Comparison of ENCODE assay signal across 10 cellular contexts in the genomic region with DNA sequence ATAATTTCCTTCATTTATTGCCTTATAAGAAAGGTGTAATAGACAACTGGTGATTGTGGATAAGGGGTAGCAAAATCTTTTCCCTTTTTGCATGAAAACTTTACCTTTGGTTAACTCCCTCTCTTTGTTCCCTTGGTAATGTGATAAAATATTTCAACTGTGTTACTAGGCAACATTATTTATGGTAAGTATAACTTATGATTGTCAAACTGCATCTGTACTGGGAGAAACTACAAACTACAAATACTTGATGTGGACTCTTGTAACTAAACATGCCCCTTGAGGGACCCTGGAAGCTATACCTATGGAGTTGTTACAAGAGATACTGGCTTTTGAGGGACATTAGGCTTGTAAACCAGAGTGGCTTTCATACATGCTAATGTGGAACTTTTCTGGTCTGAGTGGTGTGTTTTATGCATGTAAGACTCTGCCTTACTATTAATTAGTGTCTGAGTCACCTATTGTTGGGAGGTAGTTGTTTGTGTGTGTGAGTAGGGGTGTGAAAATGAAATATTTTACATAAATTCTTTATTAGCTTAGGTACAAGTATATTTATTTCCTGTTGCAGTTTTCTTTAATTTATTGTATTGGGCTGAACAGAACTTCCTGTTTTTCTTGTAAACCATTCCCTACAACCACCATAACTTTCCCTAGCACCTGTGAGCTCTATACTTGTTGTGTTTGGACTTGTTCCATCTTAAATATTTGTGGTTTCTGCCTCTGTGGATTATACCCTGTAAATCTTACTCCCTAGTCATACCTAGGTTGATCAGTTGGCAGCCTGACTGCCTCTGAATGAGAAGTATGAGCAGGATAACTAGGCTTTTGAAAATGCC. TPM values are rescaled to one million over a fixed set of nuclear protein-coding genes. Genes with fewer than 3 reads are reported as not detected.
A peak's percentile ranks its signal among the peaks of the same experiment; 100 is the strongest.
DNase-seq lines count a peak whose midpoint lies in the region; ATAC-seq lines count a peak whose summit lies in the region.
"Had no signal": no experiment of that assay in that cellular context is flagged by ENCODE, and none has a peak within 500 bp of the region (broad histone marks: within the 10 kb centered on the region; RNA-seq: fewer than 3 reads in every experiment).

No MANE protein-coding gene starts in this region.

- no peaks in the 10 kb centered on the region for H3K4me1 ChIP-seq in right cardiac atrium (ENCODE audit: control insufficient read depth, insufficient read depth, low read length)

- DNase-seq in NCI-H2196 (lab: John Stamatoyannopoulos, UW; ENCODE audit: unreplicated experiment) (peak; percentile 34), NCI-H2196 treated with DMSO at 0.1 percent for 48 hours (lab: John Stamatoyannopoulos, UW; ENCODE audit: unreplicated experiment) (no peak), RPMI7951 (ENCODE audit: low read depth) (peak; percentile 51), glomerular visceral epithelial cell (ENCODE audit: extremely low spot score) (peak; percentile 87), T-cell (no peak), right cardiac atrium (no peak)

- no peaks in the 10 kb centered on the region for H3K27me3 Mint-ChIP-seq in T-cell
- H3K27me3 Mint-ChIP-seq: central memory CD8-positive, alpha-beta T cell had no signal

- peaks cover 6 to 17% (median 9%) of the 10 kb centered on the region in 3 donors for H3K4me1 Mint-ChIP-seq in T-cell
- H3K4me1 Mint-ChIP-seq: central memory CD8-positive, alpha-beta T cell had no signal

- CTCF ChIA-PET in T-cell (lab: Charles Lee), result no interaction called here

- intact Hi-C loops in right cardiac atrium (cut with DNase I), result no loop called here

- no peak overlapping the region for H3K4me3 Mint-ChIP-seq in T-cell
- H3K4me3 Mint-ChIP-seq: central memory CD8-positive, alpha-beta T cell had no signal

- no peak overlapping the region for H3K27ac ChIP-seq in right cardiac atrium (ENCODE audit: low read length)
- H3K27ac ChIP-seq: skin epidermis had no signal

- H3K36me3 Mint-ChIP-seq in T-cell, result peaks cover 7% of the 10 kb centered on the region

- H3K4me3 ChIP-seq in right cardiac atrium (ENCODE audit: low read length), result no peak overlapping the region
- H3K4me3 ChIP-seq: skin epidermis had no signal

- no peaks in the 10 kb centered on the region for H3K27me3 ChIP-seq in right cardiac atrium (ENCODE audit: control insufficient read depth, insufficient read depth)

- POLR2A ChIA-PET in T-cell (lab: Charles Lee), result interaction anchor here in 1 of 2 donors (0.6 kb wide), 1 partner anchor 774 kb away, joined by 3 read pairs; no protein-coding TSS in a partner anchor

- ATAC-seq in GM19035 (IDR thresholded peaks at IDR 0.05; ENCODE audit: unreplicated experiment) (no peak), T-cell (replicated peaks in 1 of 4) (no peak), GM18868 (IDR thresholded peaks at IDR 0.05; ENCODE audit: unreplicated experiment) (no peak), right cardiac atrium (no peak)

- peaks cover 0 to 3% (median 0%) of the 10 kb centered on the region in 3 donors for H3K9me3 Mint-ChIP-seq in T-cell
- H3K9me3 Mint-ChIP-seq: central memory CD8-positive, alpha-beta T cell had no signal

- no peak overlapping the region for H3K27ac Mint-ChIP-seq in T-cell

- H3K9me3 ChIP-seq in right cardiac atrium (ENCODE audit: control insufficient read depth, low read length), result no peaks in the 10 kb centered on the region

RNA-seq across cellular contexts. Expression of a gene that starts 49.8 kb away (rescaled TPM):
- total RNA-seq in RPMI7951 (2014; rRNA removed; shearing (Covaris generic)), result not detected in 2 replicates
- total RNA-seq in T-cell, result under 1 TPM; 0.25 to 0.83 (median 0.30) TPM
- total RNA-seq in right cardiac atrium, result under 1 TPM in 3 of 4 donors, not detected in 1; 0.24 to 0.47 (median 0.28) TPM
- 0.09 TPM for polyA plus RNA-seq in right cardiac atrium

Comparison
In these comparisons a context has a peak if more than half of its experiments do, and no peak if none do; other contexts are left out.
1. DNase-seq: peak in NCI-H2196 (single experiment), RPMI7951 (single experiment) and glomerular visceral epithelial cell (single experiment); none in NCI-H2196 treated with DMSO at 0.1 percent for 48 hours (single experiment), T-cell (0 of 34) and right cardiac atrium (0 of 3).